Comparison of ENCODE assay signal across 14 cellular contexts in the genomic region with DNA sequence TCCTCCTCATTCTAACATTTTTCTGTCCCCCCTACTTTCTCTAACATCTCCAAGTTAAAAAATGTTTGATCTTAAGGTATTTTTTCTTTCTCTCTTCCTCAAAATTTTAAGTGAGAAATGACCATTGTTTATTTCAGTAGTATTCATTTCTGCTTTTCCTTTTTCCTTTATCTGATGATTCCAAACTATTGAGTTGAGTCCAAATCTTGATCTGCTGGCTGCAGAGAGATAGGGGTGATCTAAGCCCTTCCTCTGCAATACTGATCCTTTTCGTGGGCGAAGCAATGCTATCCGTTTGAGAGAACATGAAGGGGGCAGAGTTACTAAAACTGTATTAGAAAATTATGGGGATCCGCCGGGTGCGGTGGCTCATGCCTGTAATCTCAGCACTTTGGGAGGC. TPM values are rescaled to one million over a fixed set of nuclear protein-coding genes. Genes with fewer than 3 reads are reported as not detected.
DNase-seq lines count a peak whose midpoint lies in the region; ATAC-seq, FAIRE-seq and TF ChIP-seq lines count a peak whose summit lies in the region.
"Had no signal": no experiment of that assay in that cellular context is flagged by ENCODE, and none has a peak within 500 bp of the region (broad histone marks: within the 10 kb centered on the region; RNA-seq: fewer than 3 reads in every experiment).

No MANE protein-coding gene starts in this region.

- no peak overlapping the region for H3K27ac Mint-ChIP-seq in activated naive CD8-positive, alpha-beta T cell
- H3K27ac Mint-ChIP-seq in activated naive CD8-positive, alpha-beta T cell treated with anti-CD3 and anti-CD28 coated beads for 36 hours = no peak overlapping the region
- H3K27ac Mint-ChIP-seq in type B pancreatic cell = no peak overlapping the region
- H3K27ac Mint-ChIP-seq: activated CD4-positive, alpha-beta memory T cell treated with anti-CD3 and anti-CD28 coated beads for 36 hours had no signal

- no peaks in the 10 kb centered on the region for H3K79me2 ChIP-seq in keratinocyte (ENCODE audit: control insufficient read depth, insufficient read depth, low read length)

- H2AFZ ChIP-seq in keratinocyte (ENCODE audit: control insufficient read depth, low read length) = no peak overlapping the region

- H3K27ac ChIP-seq in caudate nucleus (ENCODE audit: low read depth, low read length) (peak overlapping the region; percentile 54), keratinocyte (ENCODE audit: control insufficient read depth, insufficient read depth, low read length) (no peak overlapping the region)

- no peaks in the 10 kb centered on the region for H3K9me3 ChIP-seq in keratinocyte (ENCODE audit: control insufficient read depth, low read depth, low read length)

- H3K27me3 Mint-ChIP-seq in activated naive CD8-positive, alpha-beta T cell = peaks cover 58% of the 10 kb centered on the region
- peaks cover 85% of the 10 kb centered on the region for H3K27me3 Mint-ChIP-seq in activated naive CD8-positive, alpha-beta T cell treated with anti-CD3 and anti-CD28 coated beads for 36 hours
- H3K27me3 Mint-ChIP-seq in type B pancreatic cell = peaks cover 63% of the 10 kb centered on the region

- ATAC-seq in GM18870 (IDR thresholded peaks at IDR 0.05; ENCODE audit: unreplicated experiment) = no peak
- ATAC-seq: left colon had no signal

- H3K36me3 ChIP-seq in keratinocyte (ENCODE audit: control insufficient read depth in 2 of 2, extremely low read depth in 1 of 2, insufficient read depth in 2 of 2, low read length in 2 of 2) = no peaks in the 10 kb centered on the region

- H3K9me3 Mint-ChIP-seq in activated naive CD8-positive, alpha-beta T cell (ENCODE audit: low read depth) = no peaks in the 10 kb centered on the region
- H3K9me3 Mint-ChIP-seq in activated naive CD8-positive, alpha-beta T cell treated with anti-CD3 and anti-CD28 coated beads for 36 hours = no peaks in the 10 kb centered on the region
- H3K9me3 Mint-ChIP-seq in type B pancreatic cell = no peaks in the 10 kb centered on the region
- H3K9me3 Mint-ChIP-seq: activated CD4-positive, alpha-beta memory T cell treated with anti-CD3 and anti-CD28 coated beads for 36 hours had no signal

- dilution Hi-C loops in keratinocyte (cut with MboI; ENCODE audit: extremely low pct_ligation_motif_present, low sequenced_read_pairs) = no loop called here

- H3K4me3 ChIP-seq in keratinocyte (ENCODE audit: control insufficient read depth in 2 of 3, extremely low read depth in 1 of 3, insufficient read depth in 2 of 3, low read depth in 1 of 3, low read length in 3 of 3) = no peak overlapping the region

- H3K9ac ChIP-seq in keratinocyte (ENCODE audit: control insufficient read depth, extremely low read depth, insufficient read depth, low read length) = no peak overlapping the region

- FAIRE-seq in keratinocyte (lab: Jason Lieb, UNC) = no peak
- FAIRE-seq: endometrium, frontal cortex had no signal

- H3K4me2 ChIP-seq in keratinocyte (ENCODE audit: control insufficient read depth, extremely low read depth, insufficient read depth, low read depth, low read length) = peak overlapping the region; percentile 81

- no peaks in the 10 kb centered on the region for H3K9me1 ChIP-seq in keratinocyte (ENCODE audit: control insufficient read depth, extremely low read depth, insufficient read depth, low read length)

- H4K20me1 ChIP-seq in keratinocyte (ENCODE audit: control insufficient read depth, extremely low read depth, insufficient read depth, low read length) = no peaks in the 10 kb centered on the region

- peaks cover 38% of the 10 kb centered on the region for H3K27me3 ChIP-seq in keratinocyte (ENCODE audit: control insufficient read depth, extremely low read depth, insufficient read depth, low read length)

- no peaks in the 10 kb centered on the region for H3K36me3 Mint-ChIP-seq in activated naive CD8-positive, alpha-beta T cell
- H3K36me3 Mint-ChIP-seq in activated naive CD8-positive, alpha-beta T cell treated with anti-CD3 and anti-CD28 coated beads for 36 hours = peaks cover 2% of the 10 kb centered on the region
- no peaks in the 10 kb centered on the region for H3K36me3 Mint-ChIP-seq in type B pancreatic cell
- H3K36me3 Mint-ChIP-seq: activated CD4-positive, alpha-beta memory T cell treated with anti-CD3 and anti-CD28 coated beads for 36 hours had no signal

- no peaks in the 10 kb centered on the region for H3K4me1 ChIP-seq in keratinocyte (ENCODE audit: control insufficient read depth, extremely low read depth, insufficient read depth, low read length)

- H3K4me3 Mint-ChIP-seq in activated naive CD8-positive, alpha-beta T cell = peak overlapping the region; percentile 80
- H3K4me3 Mint-ChIP-seq in activated naive CD8-positive, alpha-beta T cell treated with anti-CD3 and anti-CD28 coated beads for 36 hours = no peak overlapping the region
- H3K4me3 Mint-ChIP-seq in type B pancreatic cell = peak overlapping the region; percentile 98

- TF ChIP-seq CTCF in keratinocyte (optimal IDR thresholded peaks at IDR 0.05 in 1 of 3, IDR thresholded peaks at IDR 0.05 in 1 of 3, conservative IDR thresholded peaks at IDR 0.05 in 1 of 3; ENCODE audit: extremely low read depth in 1 of 3, insufficient read depth in 2 of 3, low read length in 3 of 3) (no peak), type B pancreatic cell (conservative IDR thresholded peaks at IDR 0.05) (no peak)

- H3K4me1 Mint-ChIP-seq in activated naive CD8-positive, alpha-beta T cell (ENCODE audit: low read depth) = peaks cover 25% of the 10 kb centered on the region
- H3K4me1 Mint-ChIP-seq in activated naive CD8-positive, alpha-beta T cell treated with anti-CD3 and anti-CD28 coated beads for 36 hours = peaks cover 23% of the 10 kb centered on the region
- H3K4me1 Mint-ChIP-seq in type B pancreatic cell (ENCODE audit: unreplicated experiment) = peaks cover 16% of the 10 kb centered on the region

- no peak for DNase-seq in activated naive CD8-positive, alpha-beta T cell treated with anti-CD3 and anti-CD28 coated beads for 36 hours
- peak in 5 of 61 donors; percentile 1 to 31 (median 8) for DNase-seq in caudate nucleus (lab: John Stamatoyannopoulos, UW)
- DNase-seq in keratinocyte (ENCODE audit: low read depth, low spot score) = no peak
- no peak for DNase-seq in type B pancreatic cell (ENCODE audit: extremely low spot score, unreplicated experiment)
- no peak for DNase-seq in NCI-H2171 treated with DMSO at 0.1 percent for 48 hours (lab: John Stamatoyannopoulos, UW)
- no peak for DNase-seq in stimulated activated CD4-positive, alpha-beta T cell treated with anti-CD3 and anti-CD28 coated beads, Interleukin-15, amount 100 ng/mL, for 24 hours
- DNase-seq: activated CD4-positive, alpha-beta memory T cell treated with anti-CD3 and anti-CD28 coated beads for 36 hours; NK-92 treated with Interleukin-12 subunit alpha and Interleukin-12 subunit beta, amount 100 ng/mL, for 24 hours; Right ventricle myocardium superior had no signal

RNA-seq across cellular contexts. Expression of gene NMNAT2, which starts 0.5 kb away (rescaled TPM):
- total RNA-seq in activated naive CD8-positive, alpha-beta T cell treated with anti-CD3 and anti-CD28 coated beads for 36 hours = not detected
- polyA plus RNA-seq in keratinocyte = 0.72 to 0.80 TPM (median 0.76 TPM) in 3 replicates
- 0.14 TPM for polyA plus RNA-seq in keratinocyte (2011; ENCODE audit: low read depth)
- 0.68 and 1.3 TPM in 2 replicates for polyA plus RNA-seq in keratinocyte (2011; cell fraction: cytosol; rRNA removed)
- 1.5 and 2.5 TPM in 2 replicates for polyA plus RNA-seq in keratinocyte (2011; cell fraction: nucleus; rRNA removed)
- polyA plus RNA-seq in keratinocyte (2012; ENCODE audit: low replicate concordance) = 0.71 and 0.99 TPM in 2 replicates
- polyA minus RNA-seq in keratinocyte = 0.16 to 3.0 TPM (median 0.33 TPM) in 3 replicates
- polyA minus RNA-seq in keratinocyte (2011; cell fraction: cytosol; rRNA and poly(A)+ RNA removed) = 0.38 TPM
- polyA minus RNA-seq in keratinocyte (2011; cell fraction: nucleus; rRNA and poly(A)+ RNA removed) = 0.21 and 0.70 TPM in 2 replicates
- total RNA-seq in type B pancreatic cell (ENCODE audit: low replicate concordance) = 3.7 and 8.2 TPM in 2 replicates
- total RNA-seq: activated CD4-positive, alpha-beta memory T cell treated with anti-CD3 and anti-CD28 coated beads for 36 hours had no signal

RNA-seq across cellular contexts. Expression of gene SMG7, which starts 53.6 kb away (rescaled TPM):
- total RNA-seq in activated naive CD8-positive, alpha-beta T cell treated with anti-CD3 and anti-CD28 coated beads for 36 hours = 10 to 100 TPM; 61.4 to 65.1 TPM
- polyA plus RNA-seq in keratinocyte = 27.5 to 43.6 TPM (median 38.2 TPM) in 3 replicates
- polyA plus RNA-seq in keratinocyte (2011; ENCODE audit: low read depth) = 29.1 TPM
- polyA plus RNA-seq in keratinocyte (2011; cell fraction: cytosol; rRNA removed) = 27.7 and 42.4 TPM in 2 replicates
- 40.3 and 41.2 TPM in 2 replicates for polyA plus RNA-seq in keratinocyte (2011; cell fraction: nucleus; rRNA removed)
- polyA plus RNA-seq in keratinocyte (2012; ENCODE audit: low replicate concordance) = 24.1 and 29.8 TPM in 2 replicates
- 71.7 to 96.5 TPM (median 80.9 TPM) in 3 replicates for polyA minus RNA-seq in keratinocyte
- 27.6 TPM for polyA minus RNA-seq in keratinocyte (2011; cell fraction: cytosol; rRNA and poly(A)+ RNA removed)
- polyA minus RNA-seq in keratinocyte (2011; cell fraction: nucleus; rRNA and poly(A)+ RNA removed) = 32.7 and 62.5 TPM in 2 replicates
- total RNA-seq in type B pancreatic cell (ENCODE audit: low replicate concordance) = 63.4 and 69.6 TPM in 2 replicates
